ENCODE assay signal across 8 cellular contexts in the genomic region with DNA sequence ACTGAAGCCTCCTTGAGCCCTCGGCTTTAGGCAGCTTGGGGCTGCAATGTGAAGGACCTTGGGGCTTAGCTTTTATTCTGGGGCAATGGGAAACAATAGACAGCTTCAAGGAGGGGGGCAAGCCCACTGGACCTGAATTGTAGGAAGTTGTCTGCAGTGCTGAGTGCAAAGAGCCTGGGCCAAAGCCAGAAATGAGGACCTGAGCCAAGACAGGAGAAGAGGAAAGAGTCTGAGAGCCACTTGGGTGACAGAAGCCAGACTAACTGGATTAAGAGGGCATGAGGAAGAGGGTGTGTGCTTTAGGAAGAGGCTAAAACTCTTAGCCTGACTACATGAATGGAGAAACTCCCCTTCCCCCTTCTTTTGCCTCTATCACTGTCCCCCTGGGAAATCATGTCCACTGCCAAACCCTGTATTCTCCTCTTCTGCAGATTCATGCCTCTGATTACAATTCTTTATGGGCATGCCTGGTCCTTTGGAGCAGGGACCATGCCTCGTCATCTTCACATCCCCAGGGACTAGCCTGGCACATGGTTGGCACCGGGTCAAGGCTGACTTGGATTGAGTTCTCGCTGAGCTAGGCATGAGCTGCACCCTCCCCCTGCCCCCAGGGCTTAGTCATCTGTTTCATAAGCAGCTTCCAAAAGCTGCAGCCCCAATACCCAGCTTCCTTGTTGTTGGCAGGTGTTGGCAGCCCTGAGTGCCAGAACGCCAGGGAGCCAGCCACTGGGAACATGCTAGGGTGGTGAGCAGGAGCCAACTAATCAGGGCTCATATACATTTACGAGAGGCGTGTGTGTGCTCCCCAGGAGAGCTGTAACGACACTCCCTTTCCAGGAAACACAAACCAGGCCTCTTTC. TPM values are rescaled to one million over a fixed set of nuclear protein-coding genes. Genes with fewer than 3 reads are reported as not detected.
DNase-seq lines count a peak whose midpoint lies in the region; ATAC-seq and TF ChIP-seq lines count a peak whose summit lies in the region.

No MANE protein-coding gene starts in this region.

- H2BK120ac ChIP-seq in neuronal stem cell (ENCODE audit: low read depth, low read length), result peak overlapping the region; percentile 36

- 33% methylated on average over 8 of the region's 8 CpGs for WGBS in esophagus muscularis mucosa
- WGBS in neuronal stem cell (ENCODE audit: extremely low coverage in 2 of 2, insufficient read length in 2 of 2, insufficient replicate concordance in 1 of 2), 2 donors, result no CpG with 5 or more reads among the region's 8 CpGs

- peaks cover 22% of the 10 kb centered on the region for H3K4me1 Mint-ChIP-seq in activated CD4-positive, alpha-beta T cell treated with anti-CD3 and anti-CD28 coated beads, Interleukin-2, amount 10 ng/mL, durations not matched to agents 7 days and 5 days
- peaks cover 16% of the 10 kb centered on the region for H3K4me1 Mint-ChIP-seq in activated CD4-positive, alpha-beta T cell treated with anti-CD3 and anti-CD28 coated beads, Interleukin-2, amount 10 ng/mL, durations not matched to agents 24 days and 14 days

- POLR2A ChIA-PET in activated CD4-positive, alpha-beta T cell treated with anti-CD3 and anti-CD28 coated beads, Interleukin-2, amount 10 ng/mL, durations not matched to agents 7 days and 5 days (lab: Charles Lee), result no interaction called here

- no peak overlapping the region for H2BK15ac ChIP-seq in neuronal stem cell (ENCODE audit: low read length)

- no peak overlapping the region for H3K4me2 ChIP-seq in neuronal stem cell (ENCODE audit: insufficient read depth, low read length, poor library complexity, severe bottlenecking)

- no peak for TF ChIP-seq CTCF in esophagus muscularis mucosa (IDR thresholded peaks at IDR 0.05)

- no peak for TF ChIP-seq POLR2A in esophagus muscularis mucosa (IDR thresholded peaks at IDR 0.05; ENCODE audit: low read depth)

- no peaks in the 10 kb centered on the region for H3K36me3 Mint-ChIP-seq in activated CD4-positive, alpha-beta T cell treated with anti-CD3 and anti-CD28 coated beads, Interleukin-2, amount 10 ng/mL, durations not matched to agents 7 days and 5 days (ENCODE audit: low read depth)
- no peaks in the 10 kb centered on the region for H3K36me3 Mint-ChIP-seq in activated CD4-positive, alpha-beta T cell treated with anti-CD3 and anti-CD28 coated beads, Interleukin-2, amount 10 ng/mL, durations not matched to agents 24 days and 14 days (ENCODE audit: low read depth)

- H3K14ac ChIP-seq in neuronal stem cell (ENCODE audit: low read length), result no peak overlapping the region

- peak overlapping the region; percentile 73 for H3K27ac Mint-ChIP-seq in activated CD4-positive, alpha-beta T cell treated with anti-CD3 and anti-CD28 coated beads, Interleukin-2, amount 10 ng/mL, durations not matched to agents 7 days and 5 days
- no peak overlapping the region for H3K27ac Mint-ChIP-seq in activated CD4-positive, alpha-beta T cell treated with anti-CD3 and anti-CD28 coated beads, Interleukin-2, amount 10 ng/mL, durations not matched to agents 24 days and 14 days

- no peaks in the 10 kb centered on the region for H3K27me3 ChIP-seq in esophagus muscularis mucosa
- H3K27me3 ChIP-seq in neuronal stem cell (ENCODE audit: control insufficient read depth in 3 of 3, insufficient read depth in 3 of 3, low read depth in 1 of 3, low read length in 3 of 3), result peaks cover 0 to 22% (median 0%) of the 10 kb centered on the region in 3 experiments

- H3K4ac ChIP-seq in neuronal stem cell (ENCODE audit: low read length), result no peak overlapping the region

- no peak overlapping the region for H3K4me3 Mint-ChIP-seq in activated CD4-positive, alpha-beta T cell treated with anti-CD3 and anti-CD28 coated beads, Interleukin-2, amount 10 ng/mL, durations not matched to agents 7 days and 5 days
- no peak overlapping the region for H3K4me3 Mint-ChIP-seq in activated CD4-positive, alpha-beta T cell treated with anti-CD3 and anti-CD28 coated beads, Interleukin-2, amount 10 ng/mL, durations not matched to agents 24 days and 14 days

- no peak overlapping the region for H3K23ac ChIP-seq in neuronal stem cell (ENCODE audit: low read depth, low read length, poor library complexity)

- no peak for DNase-seq in activated CD4-positive, alpha-beta T cell treated with anti-CD3 and anti-CD28 coated beads, Interleukin-2, amount 10 ng/mL, durations not matched to agents 7 days and 5 days
- DNase-seq in activated CD4-positive, alpha-beta T cell treated with anti-CD3 and anti-CD28 coated beads, Interleukin-2, amount 10 ng/mL, durations not matched to agents 24 days and 14 days, result no peak
- DNase-seq in NOMO-1 treated with DMSO at 0.1 percent for 48 hours (lab: John Stamatoyannopoulos, UW; ENCODE audit: unreplicated experiment) (peak; percentile 14), esophagus muscularis mucosa (ENCODE audit: extremely low spot score) (peak; percentile 97), neuronal stem cell (ENCODE audit: low spot score) (no peak), NAMALWA (ENCODE audit: low spot score) (no peak), activated gamma-delta T cell (lab: John Stamatoyannopoulos, UW) (no peak)

- no peak overlapping the region for H4K91ac ChIP-seq in neuronal stem cell (ENCODE audit: low read depth, low read length, poor library complexity)

- H3K9me3 Mint-ChIP-seq in activated CD4-positive, alpha-beta T cell treated with anti-CD3 and anti-CD28 coated beads, Interleukin-2, amount 10 ng/mL, durations not matched to agents 7 days and 5 days, result peaks cover 3% of the 10 kb centered on the region
- H3K9me3 Mint-ChIP-seq in activated CD4-positive, alpha-beta T cell treated with anti-CD3 and anti-CD28 coated beads, Interleukin-2, amount 10 ng/mL, durations not matched to agents 24 days and 14 days, result no peaks in the 10 kb centered on the region

- peaks cover 13% of the 10 kb centered on the region for H3K27me3 Mint-ChIP-seq in activated CD4-positive, alpha-beta T cell treated with anti-CD3 and anti-CD28 coated beads, Interleukin-2, amount 10 ng/mL, durations not matched to agents 7 days and 5 days
- H3K27me3 Mint-ChIP-seq in activated CD4-positive, alpha-beta T cell treated with anti-CD3 and anti-CD28 coated beads, Interleukin-2, amount 10 ng/mL, durations not matched to agents 24 days and 14 days, result peaks cover 11% of the 10 kb centered on the region

- H3K4me1 ChIP-seq in esophagus muscularis mucosa (peaks cover 27 to 29% (median 28%) of the 10 kb centered on the region in 4 donors), neuronal stem cell (ENCODE audit: control insufficient read depth in 2 of 2, insufficient read depth in 1 of 2, low read depth in 1 of 2, low read length in 2 of 2) (peaks cover 0 to 5% of the 10 kb centered on the region in 2 donors)

- no peak for TF ChIP-seq EP300 in esophagus muscularis mucosa (IDR thresholded peaks at IDR 0.05)

- peak overlapping the region; percentile 83 to 86 (median 84) for H3K27ac ChIP-seq in esophagus muscularis mucosa (replicated peaks in 1 of 4)
- no peak overlapping the region for H3K27ac ChIP-seq in neuronal stem cell (replicated peaks; ENCODE audit: low read length)

- H2BK5ac ChIP-seq in neuronal stem cell (ENCODE audit: low read length), result no peak overlapping the region

- H3K18ac ChIP-seq in neuronal stem cell (ENCODE audit: low read length), result peak overlapping the region; percentile 54

- no peak for ATAC-seq in GM18520 (IDR thresholded peaks at IDR 0.05; ENCODE audit: unreplicated experiment)

- H3K9me3 ChIP-seq in esophagus muscularis mucosa (peaks cover 0 to 4% (median 0%) of the 10 kb centered on the region in 4 donors), neuronal stem cell (replicated peaks in 1 of 2; ENCODE audit: control insufficient read depth in 2 of 2, insufficient read depth in 1 of 2, low read depth in 1 of 2, low read length in 2 of 2) (peaks cover 0 to 4% of the 10 kb centered on the region in 2 donors)

- H3K4me3 ChIP-seq in esophagus muscularis mucosa (no peak overlapping the region), neuronal stem cell (ENCODE audit: low read length in 2 of 2) (no peak overlapping the region)

- H2AFZ ChIP-seq in neuronal stem cell (ENCODE audit: low read length), result no peak overlapping the region

- no peaks in the 10 kb centered on the region for H3K79me1 ChIP-seq in neuronal stem cell (ENCODE audit: low read depth, low read length)

- no peak overlapping the region for H3K9ac ChIP-seq in neuronal stem cell (ENCODE audit: low read depth, low read length, poor library complexity)

- H3K36me3 ChIP-seq in esophagus muscularis mucosa (no peaks in the 10 kb centered on the region), neuronal stem cell (replicated peaks in 1 of 2; ENCODE audit: control insufficient read depth in 2 of 2, insufficient read depth in 2 of 2, low read length in 2 of 2) (no peaks in the 10 kb centered on the region)

- H2BK12ac ChIP-seq in neuronal stem cell (ENCODE audit: low read length), result peak overlapping the region; percentile 14

- intact Hi-C loops in activated CD4-positive, alpha-beta T cell treated with anti-CD3 and anti-CD28 coated beads, Interleukin-2, amount 10 ng/mL, durations not matched to agents 24 days and 14 days (cut with micrococcal nuclease), result no loop called here
- intact Hi-C loops in esophagus muscularis mucosa (cut with DNase I), result no loop called here

- H4K8ac ChIP-seq in neuronal stem cell (ENCODE audit: low read depth, low read length), result no peak overlapping the region

- peak overlapping the region; percentile 89 for H2AK5ac ChIP-seq in neuronal stem cell (ENCODE audit: low read depth, low read length)

- CTCF ChIA-PET in activated CD4-positive, alpha-beta T cell treated with anti-CD3 and anti-CD28 coated beads, Interleukin-2, amount 10 ng/mL, durations not matched to agents 7 days and 5 days (lab: Charles Lee), result interaction anchor here (1.3 to 2.4 kb wide), 2 partner anchors 19 to 50 kb away, joined by 4 to 6 read pairs; no protein-coding TSS in a partner anchor

RNA-seq across cellular contexts. Expression of gene JDP2, which starts 27.8 kb away (rescaled TPM):
- total RNA-seq in activated CD4-positive, alpha-beta T cell treated with anti-CD3 and anti-CD28 coated beads, Interleukin-2, amount 10 ng/mL, durations not matched to agents 7 days and 5 days, result 1 to 10 TPM in 1 of 2 experiments, under 1 TPM in 1; 0.99 to 1.6 TPM
- total RNA-seq in activated CD4-positive, alpha-beta T cell treated with anti-CD3 and anti-CD28 coated beads, Interleukin-2, amount 10 ng/mL, durations not matched to agents 24 days and 14 days, result 1.1 and 1.4 TPM in 2 replicates
- total RNA-seq in esophagus muscularis mucosa, result 10 to 100 TPM; 50.5 to 94.5 (median 78.3) TPM
- polyA plus RNA-seq in neuronal stem cell (2013, experiment 1 of 2), result 12.3 TPM
- polyA plus RNA-seq in neuronal stem cell (2013, experiment 2 of 2), result 12.4 TPM

Comparison
In these comparisons a context has a peak if more than half of its experiments do, and no peak if none do; other contexts are left out.
1. DNase-seq: peak in NOMO-1 treated with DMSO at 0.1 percent for 48 hours (single experiment) and esophagus muscularis mucosa (single experiment); none in activated CD4-positive, alpha-beta T cell treated with anti-CD3 and anti-CD28 coated beads, Interleukin-2, amount 10 ng/mL, durations not matched to agents 7 days and 5 days (single experiment), activated CD4-positive, alpha-beta T cell treated with anti-CD3 and anti-CD28 coated beads, Interleukin-2, amount 10 ng/mL, durations not matched to agents 24 days and 14 days (single experiment), neuronal stem cell (single experiment), NAMALWA (single experiment) and activated gamma-delta T cell (single experiment).
2. RNA of gene JDP2, which starts 27.8 kb away (total RNA-seq): 50.5 to 94.5 TPM in esophagus muscularis mucosa; 0.99 to 1.6 TPM in activated CD4-positive, alpha-beta T cell treated with anti-CD3 and anti-CD28 coated beads, Interleukin-2, amount 10 ng/mL, durations not matched to agents 7 days and 5 days and 1.1 to 1.4 TPM in activated CD4-positive, alpha-beta T cell treated with anti-CD3 and anti-CD28 coated beads, Interleukin-2, amount 10 ng/mL, durations not matched to agents 24 days and 14 days; every median in the first group is over 10 times any median in the second.